Comparison of ENCODE assay signal across 9 cellular contexts in genomic region chr13:64529874-64530485, GRCh38.
DNase-seq lines count a peak whose midpoint lies in the region; ATAC-seq and TF ChIP-seq lines count a peak whose summit lies in the region.
"Had no signal": no experiment of that assay in that cellular context is flagged by ENCODE, and none has a peak within 500 bp of the region (broad histone marks: within the 10 kb centered on the region; RNA-seq: fewer than 3 reads in every experiment).

No MANE protein-coding gene starts in this region.

- H3K36me3 ChIP-seq in BJ (ENCODE audit: control insufficient read depth, insufficient read depth, low read length) (no peaks in the 10 kb centered on the region), mucosa of descending colon (ENCODE audit: low read depth) (no peaks in the 10 kb centered on the region)
- H3K36me3 ChIP-seq: thyroid gland had no signal

- POLR2A ChIA-PET in BJ (lab: Charles Lee): no interaction called here
- POLR2A ChIA-PET in RWPE1 (lab: Yijun Ruan, JAX; ENCODE audit: low non-redundant PET): no interaction called here

- no peak overlapping the region for H3K27ac ChIP-seq in RWPE1
- H3K27ac ChIP-seq: thyroid gland had no signal

- no peaks in the 10 kb centered on the region for H3K4me1 ChIP-seq in mucosa of descending colon (ENCODE audit: low read depth)
- H3K4me1 ChIP-seq: thyroid gland had no signal

- peak; percentile 54 for ATAC-seq in GM21619 (IDR thresholded peaks at IDR 0.05; ENCODE audit: unreplicated experiment)
- no peak for ATAC-seq in mucosa of descending colon
- no peak for ATAC-seq in effector memory CD8-positive, alpha-beta T cell (replicated peaks)
- ATAC-seq in GM19397 (IDR thresholded peaks at IDR 0.05; ENCODE audit: unreplicated experiment): no peak

- DNase-seq in BJ (ENCODE audit: low read depth): no peak
- DNase-seq in RWPE1 (ENCODE audit: low spot score): peak; percentile 28
- peak; percentile 9 for DNase-seq in iris pigment epithelial cell (ENCODE audit: low read depth)
- no peak for DNase-seq in mucosa of descending colon
- DNase-seq in effector memory CD8-positive, alpha-beta T cell: no peak
- DNase-seq in activated T-cell treated with anti-CD3 and anti-CD28 coated beads, Interleukin-2, amount 50 U/mL, for 1 hour: no peak

- CTCF ChIA-PET in BJ (lab: Yijun Ruan, JAX): interaction anchor here (0.6 to 1.1 kb wide), 2 partner anchors 19 to 20 kb away, joined by 3 read pairs; no protein-coding TSS in a partner anchor
- CTCF ChIA-PET in RWPE1 (lab: Yijun Ruan, JAX): no interaction called here

- H3K4me1 Mint-ChIP-seq in effector memory CD8-positive, alpha-beta T cell (ENCODE audit: low read depth in 2 of 2): no peaks in the 10 kb centered on the region

- intact Hi-C loops in mucosa of descending colon (cut with DNase I, micrococcal nuclease): no loop called here

- no peak overlapping the region for H3K27ac Mint-ChIP-seq in effector memory CD8-positive, alpha-beta T cell

- H3K4me3 ChIP-seq in BJ (ENCODE audit: low read depth, low read length): no peak overlapping the region
- no peak overlapping the region for H3K4me3 ChIP-seq in mucosa of descending colon
- H3K4me3 ChIP-seq: thyroid gland had no signal

- peaks cover 10% of the 10 kb centered on the region for H3K9me3 ChIP-seq in mucosa of descending colon
- H3K9me3 ChIP-seq: thyroid gland had no signal

- no peaks in the 10 kb centered on the region for H3K27me3 ChIP-seq in BJ (ENCODE audit: control insufficient read depth, insufficient read depth, low read length)
- H3K27me3 ChIP-seq: thyroid gland had no signal

- H3K36me3 Mint-ChIP-seq in effector memory CD8-positive, alpha-beta T cell (ENCODE audit: insufficient read depth): no peaks in the 10 kb centered on the region

- peaks cover 11 to 12% of the 10 kb centered on the region in 2 donors for H3K9me3 Mint-ChIP-seq in effector memory CD8-positive, alpha-beta T cell

- no peaks in the 10 kb centered on the region for H3K27me3 Mint-ChIP-seq in effector memory CD8-positive, alpha-beta T cell

- TF ChIP-seq CTCF in BJ (IDR thresholded peaks at IDR 0.05; ENCODE audit: insufficient read depth, low read depth, low read length) (peak; percentile 65), RWPE1 (conservative IDR thresholded peaks at IDR 0.05; ENCODE audit: low read depth) (peak; percentile 42), mucosa of descending colon (IDR thresholded peaks at IDR 0.05) (no peak)

- H3K4me3 Mint-ChIP-seq in effector memory CD8-positive, alpha-beta T cell: no peak overlapping the region

Comparison
In these comparisons a context has a peak if more than half of its experiments do, and no peak if none do; other contexts are left out.
1. DNase-seq: peak in RWPE1 (single experiment) and iris pigment epithelial cell (single experiment); none in BJ (single experiment), mucosa of descending colon (0 of 3), effector memory CD8-positive, alpha-beta T cell (0 of 3) and activated T-cell treated with anti-CD3 and anti-CD28 coated beads, Interleukin-2, amount 50 U/mL, for 1 hour (single experiment).